In genomic region chr5:95872333-95873268, GRCh38 we compare ENCODE assay signal across 32 cellular contexts. TPM values are rescaled to one million over a fixed set of nuclear protein-coding genes. Genes with fewer than 3 reads are reported as not detected.
DNase-seq lines count a peak whose midpoint lies in the region; ATAC-seq, FAIRE-seq and TF ChIP-seq lines count a peak whose summit lies in the region.
"Had no signal": no experiment of that assay in that cellular context is flagged by ENCODE, and none has a peak within 500 bp of the region (broad histone marks: within the 10 kb centered on the region; RNA-seq: fewer than 3 reads in every experiment).

No MANE protein-coding gene starts in this region.

- intact Hi-C loops in psoas muscle (cut with DNase I), result no loop called here

- no peaks in the 10 kb centered on the region for H4K20me1 ChIP-seq in GM23248 (ENCODE audit: insufficient read depth)

- H3K4me3 ChIP-seq in GM23248 (no peak overlapping the region), bronchial epithelial cell (ENCODE audit: low read depth, low read length) (no peak overlapping the region), psoas muscle (no peak overlapping the region)
- H3K4me3 ChIP-seq: A549, lung, PC-9 had no signal

- H3K79me2 ChIP-seq in GM23248 (ENCODE audit: insufficient read depth), result no peaks in the 10 kb centered on the region

- H3K27me3 Mint-ChIP-seq in activated naive CD8-positive, alpha-beta T cell, result no peaks in the 10 kb centered on the region
- H3K27me3 Mint-ChIP-seq in activated naive CD8-positive, alpha-beta T cell treated with anti-CD3 and anti-CD28 coated beads for 36 hours, result no peaks in the 10 kb centered on the region
- H3K27me3 Mint-ChIP-seq: activated CD4-positive, alpha-beta memory T cell treated with anti-CD3 and anti-CD28 coated beads for 36 hours; CD4-positive, alpha-beta memory T cell; naive thymus-derived CD4-positive, alpha-beta T cell; stimulated activated naive B cell treated with anti-CD40 and anti-IgM and Interleukin-4, amounts not matched to agents 10 μg/mL and 1 μg/mL and 100 μg/mL, for 72 hours had no signal

- DNase-seq in activated naive CD8-positive, alpha-beta T cell treated with anti-CD3 and anti-CD28 coated beads for 36 hours, result no peak
- DNase-seq in GM23248, result peak; percentile 60
- no peak for DNase-seq in bronchial epithelial cell (ENCODE audit: low read depth)
- DNase-seq in psoas muscle, result no peak
- DNase-seq in stimulated activated CD4-positive, alpha-beta T cell treated with anti-CD3 and anti-CD28 coated beads, Interleukin-12 subunit alpha, Interleukin-12 subunit beta, amount 100 ng/mL, for 4 hours, result no peak
- DNase-seq: activated CD4-positive, alpha-beta memory T cell treated with anti-CD3 and anti-CD28 coated beads for 36 hours; activated CD4-positive, alpha-beta T cell treated with anti-CD3 and anti-CD28 coated beads for 1 hour; CD4-positive, alpha-beta memory T cell; dermis blood vessel endothelial cell; endodermal cell; foreskin keratinocyte; H7; MM.1S; naive thymus-derived CD4-positive, alpha-beta T cell; NCI-H1417; NCI-H2029 treated with DMSO at 0.1 percent for 48 hours; NCI-H524 treated with DMSO at 0.1 percent for 48 hours; nucleus accumbens; PC-9; SHP77; stimulated activated naive B cell treated with anti-CD40 and anti-IgM and Interleukin-4, amounts not matched to agents 10 μg/mL and 1 μg/mL and 100 μg/mL, for 72 hours had no signal

- peak; percentile 18 for FAIRE-seq in bronchial epithelial cell (lab: Jason Lieb, UNC)
- FAIRE-seq: A549, GM18507, urothelium cell line had no signal

- peaks cover 39% of the 10 kb centered on the region for H3K4me1 Mint-ChIP-seq in activated naive CD8-positive, alpha-beta T cell (ENCODE audit: low read depth)
- H3K4me1 Mint-ChIP-seq in activated naive CD8-positive, alpha-beta T cell treated with anti-CD3 and anti-CD28 coated beads for 36 hours, result peaks cover 43% of the 10 kb centered on the region

- H3K27ac ChIP-seq in GM23248 (peak overlapping the region; percentile 33; the same call in 1 of the 2 replicates), psoas muscle (peak overlapping the region; percentile 64)
- H3K27ac ChIP-seq: A549, foreskin keratinocyte, HL-60, PC-9 had no signal

- H3K9me3 ChIP-seq in GM23248 (ENCODE audit: low read depth) (no peaks in the 10 kb centered on the region), psoas muscle (no peaks in the 10 kb centered on the region)
- H3K9me3 ChIP-seq: A549 had no signal

- H3K27me3 ChIP-seq in GM23248 (replicated peaks; ENCODE audit: insufficient read depth) (no peaks in the 10 kb centered on the region), bronchial epithelial cell (ENCODE audit: control insufficient read depth, insufficient read depth, low read length) (no peaks in the 10 kb centered on the region), psoas muscle (ENCODE audit: insufficient read depth in 3 of 3, low read length in 2 of 3) (no peaks in the 10 kb centered on the region)
- H3K27me3 ChIP-seq: foreskin keratinocyte had no signal

- H3K4me1 ChIP-seq in GM23248 (ENCODE audit: insufficient read depth) (peaks cover 17% of the 10 kb centered on the region), psoas muscle (peaks cover 27% of the 10 kb centered on the region)

- no peaks in the 10 kb centered on the region for H3K36me3 Mint-ChIP-seq in activated naive CD8-positive, alpha-beta T cell
- H3K36me3 Mint-ChIP-seq in activated naive CD8-positive, alpha-beta T cell treated with anti-CD3 and anti-CD28 coated beads for 36 hours, result peaks cover 6% of the 10 kb centered on the region
- H3K36me3 Mint-ChIP-seq: CD4-positive, alpha-beta memory T cell had no signal

- peak overlapping the region; percentile 46 for H3K27ac Mint-ChIP-seq in activated naive CD8-positive, alpha-beta T cell
- H3K27ac Mint-ChIP-seq in activated naive CD8-positive, alpha-beta T cell treated with anti-CD3 and anti-CD28 coated beads for 36 hours, result no peak overlapping the region
- H3K27ac Mint-ChIP-seq: activated CD4-positive, alpha-beta memory T cell treated with anti-CD3 and anti-CD28 coated beads for 36 hours; endodermal cell; stimulated activated naive B cell treated with anti-CD40 and anti-IgM and Interleukin-4, amounts not matched to agents 10 μg/mL and 1 μg/mL and 100 μg/mL, for 72 hours; T-helper 2 cell treated with Interferon-gamma antibody and Interleukin-4, amounts not matched to agents 5 μg/mL and 100 μg/mL, for 36 hours had no signal

- H3K36me3 ChIP-seq in GM23248 (ENCODE audit: low read depth) (no peaks in the 10 kb centered on the region), bronchial epithelial cell (ENCODE audit: control insufficient read depth, insufficient read depth, low read length) (no peaks in the 10 kb centered on the region), psoas muscle (ENCODE audit: insufficient read depth in 1 of 2, low read depth in 1 of 2) (no peaks in the 10 kb centered on the region)

- H3K9ac ChIP-seq in GM23248, result no peak overlapping the region

- no peak overlapping the region for H3K4me2 ChIP-seq in GM23248 (ENCODE audit: unreplicated experiment)
- H3K4me2 ChIP-seq: A549, PC-9 had no signal

- H3F3A ChIP-seq in GM23248 (ENCODE audit: insufficient read depth), result peaks cover 79% of the 10 kb centered on the region

- H3K9me3 Mint-ChIP-seq in activated naive CD8-positive, alpha-beta T cell (ENCODE audit: low read depth), result no peaks in the 10 kb centered on the region
- H3K9me3 Mint-ChIP-seq in activated naive CD8-positive, alpha-beta T cell treated with anti-CD3 and anti-CD28 coated beads for 36 hours, result peaks cover 7% of the 10 kb centered on the region
- H3K9me3 Mint-ChIP-seq: central memory CD8-positive, alpha-beta T cell; endodermal cell; T-helper 2 cell treated with Interferon-gamma antibody and Interleukin-4, amounts not matched to agents 5 μg/mL and 100 μg/mL, for 36 hours had no signal

- no peak overlapping the region for H3K4me3 Mint-ChIP-seq in activated naive CD8-positive, alpha-beta T cell
- H3K4me3 Mint-ChIP-seq in activated naive CD8-positive, alpha-beta T cell treated with anti-CD3 and anti-CD28 coated beads for 36 hours, result no peak overlapping the region
- H3K4me3 Mint-ChIP-seq: activated CD4-positive, alpha-beta memory T cell treated with anti-CD3 and anti-CD28 coated beads for 36 hours; CD4-positive, alpha-beta memory T cell; central memory CD8-positive, alpha-beta T cell; endodermal cell; naive thymus-derived CD4-positive, alpha-beta T cell; stimulated activated naive B cell treated with anti-CD40 and anti-IgM and Interleukin-4, amounts not matched to agents 10 μg/mL and 1 μg/mL and 100 μg/mL, for 72 hours; T-helper 2 cell treated with Interferon-gamma antibody and Interleukin-4, amounts not matched to agents 5 μg/mL and 100 μg/mL, for 36 hours had no signal

- no peak overlapping the region for H2AFZ ChIP-seq in GM23248
- H2AFZ ChIP-seq: PC-9 had no signal

- ATAC-seq in psoas muscle, result peak; percentile 70 to 84 (median 79)
- no peak for ATAC-seq in GM21367 (IDR thresholded peaks at IDR 0.05; ENCODE audit: unreplicated experiment)
- ATAC-seq in HG03342 (IDR thresholded peaks at IDR 0.05; ENCODE audit: unreplicated experiment), result no peak
- ATAC-seq: A549; esophagus mucosa; foreskin keratinocyte; naive thymus-derived CD4-positive, alpha-beta T cell; stimulated activated naive B cell treated with anti-CD40 and anti-IgM and Interleukin-4, amounts not matched to agents 10 μg/mL and 1 μg/mL and 100 μg/mL, for 72 hours had no signal

- 56 to 59% methylated on average over 6 of the region's 6 CpGs for WGBS in GM23248 (ENCODE audit: low coverage in 1 of 2, low lambda C conversion rate in 2 of 2, missing lambda C conversion rate in 2 of 2), 2 experiments
- WGBS in psoas muscle, 3 donors, result 39 to 50% (median 48%) methylated on average over 5 to 6 of the region's 6 CpGs

- in situ Hi-C loops in GM23248 (cut with MboI), result no loop called here

- TF ChIP-seq CTCF in bronchial epithelial cell (IDR thresholded peaks at IDR 0.05; ENCODE audit: insufficient read depth, low read length, severe bottlenecking) (no peak), psoas muscle (IDR thresholded peaks at IDR 0.05) (no peak)

- H3K9me2 ChIP-seq in GM23248 (ENCODE audit: insufficient read depth), result no peaks in the 10 kb centered on the region

RNA-seq across cellular contexts. Expression of gene GLRX, which starts 50.1 kb away (rescaled TPM):
- 10 to 100 TPM; 26.4 to 29.5 TPM for total RNA-seq in activated naive CD8-positive, alpha-beta T cell treated with anti-CD3 and anti-CD28 coated beads for 36 hours
- total RNA-seq in GM23248 (2014; rRNA removed; shearing (Covaris generic)), result 144 and 174 TPM in 2 replicates
- polyA plus RNA-seq in GM23248 (2016; fragmentation: Nextera tagmentation; extraction: Ambion mirVana) (316 and 320 TPM in 2 replicates), psoas muscle (1,000 to 10,000 TPM; 1,121 to 3,024 (median 1,342) TPM)
- total RNA-seq in bronchial epithelial cell (8.7 and 18.4 TPM in 2 replicates), psoas muscle (100 to 1,000 TPM; 131 to 888 (median 651) TPM)

Comparison
In these comparisons a context has a peak if more than half of its experiments do, and no peak if none do; other contexts are left out.
1. ATAC-seq: peak in psoas muscle (4 of 4); none in GM21367 (single experiment) and HG03342 (single experiment).